27 cellular contexts compared by ENCODE assay signal in the genomic region with DNA sequence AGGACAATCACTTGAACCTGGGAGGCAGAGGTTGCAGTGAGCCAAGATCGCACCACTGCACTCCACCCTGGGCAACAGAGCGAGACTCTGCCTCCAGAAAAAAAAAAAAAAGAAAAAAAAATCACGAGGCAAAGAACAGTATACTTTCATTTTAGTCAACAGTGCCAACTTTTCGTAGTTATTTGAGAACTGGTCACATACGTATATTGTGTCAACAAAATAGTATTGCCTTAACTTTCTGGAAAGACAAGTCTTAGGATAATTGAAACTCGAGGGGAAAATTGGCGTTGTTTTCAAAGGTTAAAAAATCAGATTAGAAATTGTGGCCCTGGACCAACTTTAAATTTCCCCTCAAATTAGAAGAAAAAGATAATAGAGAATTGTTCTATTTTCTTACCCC.
"Had no signal": no experiment of that assay in that cellular context is flagged by ENCODE, and none has a peak within 500 bp of the region (broad histone marks: within the 10 kb centered on the region; RNA-seq: fewer than 3 reads in every experiment).

No MANE protein-coding gene starts in this region.

- H3K36me3 ChIP-seq: adrenal gland, cardiac muscle cell, colonic mucosa, esophagus squamous epithelium, gastroesophageal sphincter, heart right ventricle, WERI-Rb-1 had no signal

- DNase-seq: activated B cell treated with CpG ODN at 0.5 μM for 24 hours; activated CD4-positive, alpha-beta T cell treated with anti-CD3 and anti-CD28 coated beads for 48 hours; activated CD4-positive, alpha-beta T cell treated with anti-CD3 and anti-CD28 coated beads, Interleukin-2, amount 50 U/mL, for 1 hour; activated CD4-positive, alpha-beta T cell treated with anti-CD3 and anti-CD28 coated beads, Interleukin-2, amount 50 U/mL, for 48 hours; activated CD8-positive, alpha-beta memory T cell treated with anti-CD3 and anti-CD28 coated beads for 24 hours; activated CD8-positive, alpha-beta T cell treated with anti-CD3 and anti-CD28 coated beads for 36 hours; activated effector memory CD4-positive, alpha-beta T cell treated with anti-CD3 and anti-CD28 coated beads, Interleukin-2, amount 50 U/mL, for 16 hours; activated naive CD4-positive, alpha-beta T cell treated with anti-CD3 and anti-CD28 coated beads for 36 hours; activated naive CD8-positive, alpha-beta T cell treated with anti-CD3 and anti-CD28 coated beads for 36 hours; activated naive CD8-positive, alpha-beta T cell treated with anti-CD3 and anti-CD28 coated beads, Interleukin-2, amount 50 U/mL, for 24 hours; activated T-cell treated with anti-CD3 and anti-CD28 coated beads, Interleukin-2, amount 50 U/mL, for 48 hours; adrenal gland; amygdala; aorta; body of pancreas; central memory CD4-positive, alpha-beta T cell; cerebellar nuclear complex; colonic mucosa; effector CD8-positive, alpha-beta T cell; esophagus squamous epithelium; foreskin melanocyte; heart right ventricle; T-helper 9 cell; WERI-Rb-1 had no signal

- H3K9me3 ChIP-seq: adrenal gland, body of pancreas, colonic mucosa, esophagus squamous epithelium, gastroesophageal sphincter, heart right ventricle had no signal

- ATAC-seq: activated CD4-positive, CD25-positive, alpha-beta regulatory T cell treated with anti-CD3 and anti-CD28 coated beads, Interleukin-2, amount 50 U/mL, for 24 hours; activated CD8-positive, alpha-beta T cell treated with anti-CD3 and anti-CD28 coated beads for 36 hours; activated naive CD8-positive, alpha-beta T cell treated with anti-CD3 and anti-CD28 coated beads, Interleukin-2, amount 50 U/mL, for 24 hours; body of pancreas; gastroesophageal sphincter; heart right ventricle had no signal

- H3K4me3 ChIP-seq: adrenal gland, body of pancreas, cardiac muscle cell, colonic mucosa, esophagus squamous epithelium, gastroesophageal sphincter, heart right ventricle had no signal

- H3K4me1 ChIP-seq: colonic mucosa had no signal

- H3K27ac ChIP-seq: adrenal gland, body of pancreas, cardiac muscle cell, colonic mucosa, esophagus squamous epithelium, gastroesophageal sphincter, heart right ventricle, WERI-Rb-1 had no signal

- H3K27me3 ChIP-seq: adrenal gland, body of pancreas, cardiac muscle cell, colonic mucosa, esophagus squamous epithelium, gastroesophageal sphincter, heart right ventricle had no signal
